Comparison of ENCODE assay signal across 10 cellular contexts in genomic region chr2:70514612-70515055, GRCh38. TPM values are rescaled to one million over a fixed set of nuclear protein-coding genes. Genes with fewer than 3 reads are reported as not detected.
DNase-seq lines count a peak whose midpoint lies in the region; ATAC-seq and TF ChIP-seq lines count a peak whose summit lies in the region.
"Had no signal": no experiment of that assay in that cellular context is flagged by ENCODE, and none has a peak within 500 bp of the region (broad histone marks: within the 10 kb centered on the region; RNA-seq: fewer than 3 reads in every experiment).

No MANE protein-coding gene starts in this region.

- DNase-seq in NCI-H2171 (lab: John Stamatoyannopoulos, UW): peak; percentile 76
- DNase-seq in colonic mucosa: peak; percentile 96
- DNase-seq in myocyte (ENCODE audit: low read depth): peak; percentile 9
- no peak for DNase-seq in smooth muscle cell (lab: John Stamatoyannopoulos, UW; ENCODE audit: unreplicated experiment)
- no peak for DNase-seq in brain microvascular endothelial cell
- DNase-seq: CD8-positive, alpha-beta T cell; stimulated activated naive CD8-positive, alpha-beta T cell treated with anti-CD3 and anti-CD28 coated beads, Interleukin-15, amount 100 ng/mL, for 72 hours had no signal

- H3K9ac ChIP-seq in colonic mucosa (ENCODE audit: low read depth in 2 of 2, low read length in 2 of 2): peak overlapping the region in 1 of 2 donors; percentile 61
- H3K9ac ChIP-seq in smooth muscle cell (ENCODE audit: low read depth): no peak overlapping the region

- H3K4me1 ChIP-seq in HEK293 (ENCODE audit: control insufficient read depth, insufficient read depth, low read length): no peaks in the 10 kb centered on the region; the same call in 1 of the 2 replicates
- H3K4me1 ChIP-seq in colonic mucosa: peaks cover 7% of the 10 kb centered on the region
- no peaks in the 10 kb centered on the region for H3K4me1 ChIP-seq in smooth muscle cell (ENCODE audit: low read depth)

- intact Hi-C loops in colonic mucosa (cut with DNase I): no loop called here

- no peaks in the 10 kb centered on the region for H3F3A ChIP-seq in smooth muscle cell (ENCODE audit: low read depth)

- POLR2A ChIA-PET in HEK293 (lab: Yijun Ruan, JAX): no interaction called here

- TF ChIP-seq CTCF in HEK293 (tag by site-specific recombination; IDR thresholded peaks at IDR 0.05) (no peak), colonic mucosa (IDR thresholded peaks at IDR 0.05) (no peak), smooth muscle cell (IDR thresholded peaks at IDR 0.05; ENCODE audit: borderline replicate concordance, insufficient read depth, poor library complexity, severe bottlenecking) (no peak), brain microvascular endothelial cell (IDR thresholded peaks at IDR 0.05; ENCODE audit: low read depth, low read length, missing control alignments) (no peak)

- no peak overlapping the region for H2AFZ ChIP-seq in smooth muscle cell (ENCODE audit: low read depth)

- no peaks in the 10 kb centered on the region for H3K79me2 ChIP-seq in smooth muscle cell (ENCODE audit: low read depth)

- in situ Hi-C loops in brain microvascular endothelial cell (cut with HindIII; ENCODE audit: low pct_ligation_motif_present, low sequenced_read_pairs): no loop called here

- H3K4me3 ChIP-seq in HEK293 (ENCODE audit: low read depth, low read length): no peak overlapping the region
- no peak overlapping the region for H3K4me3 ChIP-seq in colonic mucosa
- H3K4me3 ChIP-seq in smooth muscle cell: no peak overlapping the region
- H3K4me3 ChIP-seq in brain microvascular endothelial cell (ENCODE audit: low read depth, low read length): no peak overlapping the region

- ATAC-seq in HG02759 (IDR thresholded peaks at IDR 0.05; ENCODE audit: unreplicated experiment): no peak
- ATAC-seq in HG03025 (IDR thresholded peaks at IDR 0.05; ENCODE audit: low FRiP score, unreplicated experiment): no peak
- ATAC-seq: CD8-positive, alpha-beta T cell; stimulated activated naive CD8-positive, alpha-beta T cell treated with anti-CD3 and anti-CD28 coated beads, Interleukin-15, amount 100 ng/mL, for 72 hours had no signal

- 91% methylated on average over 15 of the region's 15 CpGs for WGBS in smooth muscle cell (ENCODE audit: low lambda C conversion rate)

- no peaks in the 10 kb centered on the region for H4K20me1 ChIP-seq in smooth muscle cell (ENCODE audit: low read depth)

- no peaks in the 10 kb centered on the region for H3K27me3 ChIP-seq in colonic mucosa
- H3K27me3 ChIP-seq in smooth muscle cell (ENCODE audit: low read depth): no peaks in the 10 kb centered on the region
- peaks cover 2% of the 10 kb centered on the region for H3K27me3 ChIP-seq in brain microvascular endothelial cell (replicated peaks)

- CTCF ChIA-PET in HEK293 (lab: Yijun Ruan, JAX): interaction anchor here (0.7 to 1.8 kb wide), 3 partner anchors 8 to 17 kb away, joined by 4 read pairs; no protein-coding TSS in a partner anchor

- H3K36me3 ChIP-seq in HEK293 (ENCODE audit: control insufficient read depth in 2 of 2, insufficient read depth in 1 of 2, low read length in 2 of 2): no peaks in the 10 kb centered on the region
- no peaks in the 10 kb centered on the region for H3K36me3 ChIP-seq in colonic mucosa
- no peaks in the 10 kb centered on the region for H3K36me3 ChIP-seq in smooth muscle cell (ENCODE audit: low read depth)
- H3K36me3 ChIP-seq in brain microvascular endothelial cell (replicated peaks): no peaks in the 10 kb centered on the region

- H3K4me2 ChIP-seq in smooth muscle cell: no peak overlapping the region

- no peak overlapping the region for H3K27ac ChIP-seq in HEK293 (ENCODE audit: extremely low read depth, low read depth, low read length)
- peak overlapping the region; percentile 69 for H3K27ac ChIP-seq in colonic mucosa
- H3K27ac ChIP-seq in smooth muscle cell (ENCODE audit: low read depth): no peak overlapping the region
- no peak overlapping the region for H3K27ac ChIP-seq in brain microvascular endothelial cell

- no peaks in the 10 kb centered on the region for H3K9me3 ChIP-seq in HEK293 (ENCODE audit: control insufficient read depth, insufficient read depth, low read depth, low read length)
- no peaks in the 10 kb centered on the region for H3K9me3 ChIP-seq in colonic mucosa
- H3K9me3 ChIP-seq in smooth muscle cell (replicated peaks; ENCODE audit: low read depth): no peaks in the 10 kb centered on the region

TF ChIP-seq in HEK293, 187 proteins besides CTCF, POLR2A, EP300 and RAD21 (continues in another document):
- peak; percentile 13; the same call in 1 of the 2 replicates for TF ChIP-seq ZNF398 (tag by site-specific recombination; IDR thresholded peaks at IDR 0.05)
- no peak for TF ChIP-seq GLI2 (tag by site-specific recombination; IDR thresholded peaks at IDR 0.05; ENCODE audit: borderline replicate concordance, low read depth)
- peak; percentile 33 for TF ChIP-seq PRDM10 (tag by site-specific recombination; IDR thresholded peaks at IDR 0.05)
- TF ChIP-seq ZNF148 (tag by site-specific recombination; IDR thresholded peaks at IDR 0.05; ENCODE audit: borderline replicate concordance): no peak
- no peak for TF ChIP-seq ZSCAN4 (tag by site-specific recombination; IDR thresholded peaks at IDR 0.05)
- TF ChIP-seq PRDM1 (tag by site-specific recombination; IDR thresholded peaks at IDR 0.05): no peak
- peak; percentile 88 for TF ChIP-seq SCRT2 (tag by site-specific recombination; IDR thresholded peaks at IDR 0.05)
- no peak for TF ChIP-seq ZNF416 (tag by site-specific recombination; IDR thresholded peaks at IDR 0.05)

RNA-seq across cellular contexts. Expression of gene TGFA, which starts 39.0 kb away (rescaled TPM):
- total RNA-seq in colonic mucosa (10 to 100 TPM; 21.4 to 25.8 TPM), myocyte (0.19 and 0.21 TPM in 2 replicates), smooth muscle cell (2.4 and 3.6 TPM in 2 replicates)
- 0.05 TPM for polyA plus RNA-seq in myocyte (2012)
- polyA plus RNA-seq in smooth muscle cell: 0.21 TPM in 1 of 2 replicates, not detected in the other

Comparison
In these comparisons a context has a peak if more than half of its experiments do, and no peak if none do; other contexts are left out.
1. DNase-seq: peak in NCI-H2171 (single experiment), colonic mucosa (single experiment) and myocyte (single experiment); none in smooth muscle cell (single experiment) and brain microvascular endothelial cell (single experiment).